Comparison of ENCODE assay signal across 13 cellular contexts in the genomic region with DNA sequence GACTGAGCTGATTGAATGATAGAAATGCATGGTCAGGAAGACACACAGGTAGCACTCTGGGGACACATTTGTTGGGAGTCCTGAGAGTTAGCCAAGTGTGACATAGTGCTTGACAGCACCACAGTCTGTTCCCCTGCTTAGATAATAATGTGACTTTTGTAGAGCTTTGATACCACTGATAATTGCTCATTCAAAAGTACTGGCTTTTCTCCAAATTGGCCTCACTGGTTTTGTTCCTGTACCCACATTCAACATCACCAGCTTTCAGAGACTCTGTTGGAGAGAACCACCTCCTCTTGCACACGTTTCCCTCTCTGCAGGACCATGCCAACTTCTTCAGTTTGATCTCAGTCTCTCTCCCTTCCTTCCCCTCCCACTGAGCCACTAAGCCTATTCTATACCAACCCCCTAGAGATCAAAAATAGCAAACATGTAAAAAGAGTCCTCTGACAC. TPM values are rescaled to one million over a fixed set of nuclear protein-coding genes. Genes with fewer than 3 reads are reported as not detected.
DNase-seq lines count a peak whose midpoint lies in the region; ATAC-seq and TF ChIP-seq lines count a peak whose summit lies in the region.
"Had no signal": no experiment of that assay in that cellular context is flagged by ENCODE, and none has a peak within 500 bp of the region (broad histone marks: within the 10 kb centered on the region; RNA-seq: fewer than 3 reads in every experiment).

No MANE protein-coding gene starts in this region.

- no peaks in the 10 kb centered on the region for H3K27me3 Mint-ChIP-seq in CD4-positive, alpha-beta T cell
- H3K27me3 Mint-ChIP-seq in endothelial cell (ENCODE audit: unreplicated experiment): peaks cover 5% of the 10 kb centered on the region

- H4K91ac ChIP-seq in neuronal stem cell (ENCODE audit: low read depth, low read length, poor library complexity): no peak overlapping the region

- no peak overlapping the region for H3K4me3 ChIP-seq in neuronal stem cell (ENCODE audit: low read length in 2 of 2)
- H3K4me3 ChIP-seq in breast epithelium: no peak overlapping the region
- H3K4me3 ChIP-seq in prostate gland: no peak overlapping the region
- H3K4me3 ChIP-seq: lower lobe of right lung had no signal

- WGBS in neuronal stem cell (ENCODE audit: extremely low coverage in 2 of 2, insufficient read length in 2 of 2, insufficient replicate concordance in 1 of 2), 2 donors: no CpG with 5 or more reads among the region's 1 CpG
- WGBS in prostate gland: 3% methylated on average over 1 of the region's 1 CpG

- no peaks in the 10 kb centered on the region for H3K79me1 ChIP-seq in neuronal stem cell (ENCODE audit: low read depth, low read length)

- H3K4me1 Mint-ChIP-seq in CD4-positive, alpha-beta T cell (ENCODE audit: low read depth): peaks cover 83% of the 10 kb centered on the region
- peaks cover 26% of the 10 kb centered on the region for H3K4me1 Mint-ChIP-seq in endothelial cell (ENCODE audit: unreplicated experiment)

- H2BK15ac ChIP-seq in neuronal stem cell (ENCODE audit: low read length): no peak overlapping the region

- CTCF ChIA-PET in CD4-positive, alpha-beta T cell (lab: Charles Lee): interaction anchor here (0.8 to 1.8 kb wide), 5 partner anchors 9 to 122 kb away, joined by 3 to 9 read pairs (median 6); no protein-coding TSS in a partner anchor

- no peak overlapping the region for H3K18ac ChIP-seq in neuronal stem cell (ENCODE audit: low read length)

- no peak for TF ChIP-seq CTCF in CD4-positive, alpha-beta T cell (IDR thresholded peaks at IDR 0.05)
- TF ChIP-seq CTCF in endothelial cell (IDR thresholded peaks at IDR 0.05; ENCODE audit: unreplicated experiment) (no peak), breast epithelium (IDR thresholded peaks at IDR 0.05) (no peak), prostate gland (IDR thresholded peaks at IDR 0.05) (no peak)

- no peak overlapping the region for H3K4ac ChIP-seq in neuronal stem cell (ENCODE audit: low read length)

- H2AFZ ChIP-seq in neuronal stem cell (ENCODE audit: low read length): no peak overlapping the region

- no peak overlapping the region for H3K9ac ChIP-seq in neuronal stem cell (ENCODE audit: low read depth, low read length, poor library complexity)

- no peaks in the 10 kb centered on the region for H3K9me3 ChIP-seq in CD4-positive, alpha-beta T cell (ENCODE audit: control insufficient read depth, low read length)
- H3K9me3 ChIP-seq in neuronal stem cell (replicated peaks in 1 of 2; ENCODE audit: control insufficient read depth in 2 of 2, insufficient read depth in 1 of 2, low read depth in 1 of 2, low read length in 2 of 2) (no peaks in the 10 kb centered on the region), breast epithelium (no peaks in the 10 kb centered on the region), prostate gland (no peaks in the 10 kb centered on the region)
- H3K9me3 ChIP-seq: lower lobe of right lung, neutrophil had no signal

- H3K4me2 ChIP-seq in neuronal stem cell (ENCODE audit: insufficient read depth, low read length, poor library complexity, severe bottlenecking): no peak overlapping the region

- no peak overlapping the region for H4K8ac ChIP-seq in neuronal stem cell (ENCODE audit: low read depth, low read length)

- H3K36me3 Mint-ChIP-seq in CD4-positive, alpha-beta T cell (ENCODE audit: low read depth): no peaks in the 10 kb centered on the region
- no peaks in the 10 kb centered on the region for H3K36me3 Mint-ChIP-seq in endothelial cell (ENCODE audit: low read depth, unreplicated experiment)

- no peak overlapping the region for H2AK5ac ChIP-seq in neuronal stem cell (ENCODE audit: low read depth, low read length)

- TF ChIP-seq POLR2A in breast epithelium (IDR thresholded peaks at IDR 0.05): no peak
- TF ChIP-seq POLR2A in prostate gland (IDR thresholded peaks at IDR 0.05): no peak

- no peak overlapping the region for H3K27ac ChIP-seq in CD4-positive, alpha-beta T cell (ENCODE audit: low read depth, low read length)
- H3K27ac ChIP-seq in neuronal stem cell (replicated peaks; ENCODE audit: low read length) (no peak overlapping the region), breast epithelium (no peak overlapping the region), prostate gland (no peak overlapping the region)
- H3K27ac ChIP-seq: lower lobe of right lung, neutrophil had no signal

- DNase-seq in Ammon's horn (ENCODE audit: low spot score) (peak; percentile 75), NCI-H69 (lab: John Stamatoyannopoulos, UW) (peak; percentile 91), endothelial cell (ENCODE audit: low spot score) (no peak), NCI-H2029 treated with DMSO at 0.1 percent for 48 hours (lab: John Stamatoyannopoulos, UW) (no peak), neuronal stem cell (ENCODE audit: low spot score) (no peak), breast epithelium (ENCODE audit: low spot score in 2 of 2) (no peak), prostate gland (ENCODE audit: low spot score) (no peak)
- no peak for DNase-seq in CD4-positive, alpha-beta T cell
- DNase-seq: dermis blood vessel endothelial cell, HCEC 1CT, lower lobe of right lung, NCI-H510A treated with DMSO at 0.1 percent for 48 hours had no signal

- H3K36me3 ChIP-seq in neuronal stem cell (replicated peaks in 1 of 2; ENCODE audit: control insufficient read depth in 2 of 2, insufficient read depth in 2 of 2, low read length in 2 of 2) (no peaks in the 10 kb centered on the region), breast epithelium (no peaks in the 10 kb centered on the region), prostate gland (no peaks in the 10 kb centered on the region)
- H3K36me3 ChIP-seq: lower lobe of right lung, neutrophil had no signal

- H3K4me1 ChIP-seq in neuronal stem cell (ENCODE audit: control insufficient read depth in 2 of 2, insufficient read depth in 1 of 2, low read depth in 1 of 2, low read length in 2 of 2) (peaks cover 4 to 12% of the 10 kb centered on the region in 2 donors), breast epithelium (peaks cover 0 to 3% of the 10 kb centered on the region in 2 donors), prostate gland (replicated peaks) (no peaks in the 10 kb centered on the region)

- H3K27me3 ChIP-seq in CD4-positive, alpha-beta T cell (ENCODE audit: control insufficient read depth, insufficient read depth, low read length): no peaks in the 10 kb centered on the region
- H3K27me3 ChIP-seq in neuronal stem cell (ENCODE audit: control insufficient read depth in 3 of 3, insufficient read depth in 3 of 3, low read depth in 1 of 3, low read length in 3 of 3): no peaks in the 10 kb centered on the region
- no peaks in the 10 kb centered on the region for H3K27me3 ChIP-seq in breast epithelium
- H3K27me3 ChIP-seq in prostate gland (replicated peaks; ENCODE audit: insufficient read depth): no peaks in the 10 kb centered on the region
- H3K27me3 ChIP-seq: neutrophil had no signal

- peak overlapping the region; percentile 80 for H3K27ac Mint-ChIP-seq in CD4-positive, alpha-beta T cell
- peak overlapping the region; percentile 95 for H3K27ac Mint-ChIP-seq in endothelial cell (ENCODE audit: unreplicated experiment)

- H2BK5ac ChIP-seq in neuronal stem cell (ENCODE audit: low read length): no peak overlapping the region

- intact Hi-C loops in CD4-positive, alpha-beta T cell (cut with DNase I, micrococcal nuclease): no loop called here
- intact Hi-C loops in breast epithelium (cut with DNase I; ENCODE audit: low total_unique reads) (no loop called here), prostate gland (cut with DNase I) (no loop called here)

- peak overlapping the region; percentile 38 for H3K4me3 Mint-ChIP-seq in CD4-positive, alpha-beta T cell
- no peak overlapping the region for H3K4me3 Mint-ChIP-seq in endothelial cell (ENCODE audit: unreplicated experiment)

- H2BK12ac ChIP-seq in neuronal stem cell (ENCODE audit: low read length): no peak overlapping the region

- peak; percentile 33 for ATAC-seq in CD4-positive, alpha-beta T cell (ENCODE audit: poor library complexity)

- H3K14ac ChIP-seq in neuronal stem cell (ENCODE audit: low read length): no peak overlapping the region

- no peaks in the 10 kb centered on the region for H3K9me3 Mint-ChIP-seq in CD4-positive, alpha-beta T cell
- H3K9me3 Mint-ChIP-seq in endothelial cell (ENCODE audit: unreplicated experiment): no peaks in the 10 kb centered on the region

- POLR2A ChIA-PET in CD4-positive, alpha-beta T cell (lab: Charles Lee): interaction anchor here (0.7 to 3.5 kb wide), 14 partner anchors 8 to 55 kb away, joined by 3 to 28 read pairs (median 7); partner anchors contain the start of gene IL7R

- no peak overlapping the region for H3K23ac ChIP-seq in neuronal stem cell (ENCODE audit: low read depth, low read length, poor library complexity)

- H2BK120ac ChIP-seq in neuronal stem cell (ENCODE audit: low read depth, low read length): no peak overlapping the region

RNA-seq across cellular contexts. Expression of gene IL7R, which starts 52.5 kb away (rescaled TPM):
- 100 to 1,000 TPM; 623 to 638 TPM for total RNA-seq in CD4-positive, alpha-beta T cell
- total RNA-seq in endothelial cell (ENCODE audit: unreplicated experiment): 0.54 TPM
- polyA plus RNA-seq in neuronal stem cell (2013, experiment 1 of 2): not detected
- polyA plus RNA-seq in neuronal stem cell (2013, experiment 2 of 2): not detected
- total RNA-seq in breast epithelium: 10 to 100 TPM; 10.1 to 26.1 (median 16.7) TPM
- total RNA-seq in prostate gland: 10 to 100 TPM in 1 of 2 donors, 1 to 10 TPM in 1; 7.8 to 13.5 TPM

Comparison
In these comparisons a context has a peak if more than half of its experiments do, and no peak if none do; other contexts are left out.
1. DNase-seq: peak in Ammon's horn (single experiment) and NCI-H69 (single experiment); none in CD4-positive, alpha-beta T cell (0 of 10), endothelial cell (single experiment), NCI-H2029 treated with DMSO at 0.1 percent for 48 hours (single experiment), neuronal stem cell (single experiment), breast epithelium (0 of 2) and prostate gland (single experiment).
2. RNA of gene IL7R, which starts 52.5 kb away (total RNA-seq): 623 to 638 TPM in CD4-positive, alpha-beta T cell; 10.1 to 26.1 TPM in breast epithelium, 7.8 to 13.5 TPM in prostate gland and 0.54 TPM in endothelial cell (single experiment); every median in the first group is over 10 times any median in the second.